In the genomic region with DNA sequence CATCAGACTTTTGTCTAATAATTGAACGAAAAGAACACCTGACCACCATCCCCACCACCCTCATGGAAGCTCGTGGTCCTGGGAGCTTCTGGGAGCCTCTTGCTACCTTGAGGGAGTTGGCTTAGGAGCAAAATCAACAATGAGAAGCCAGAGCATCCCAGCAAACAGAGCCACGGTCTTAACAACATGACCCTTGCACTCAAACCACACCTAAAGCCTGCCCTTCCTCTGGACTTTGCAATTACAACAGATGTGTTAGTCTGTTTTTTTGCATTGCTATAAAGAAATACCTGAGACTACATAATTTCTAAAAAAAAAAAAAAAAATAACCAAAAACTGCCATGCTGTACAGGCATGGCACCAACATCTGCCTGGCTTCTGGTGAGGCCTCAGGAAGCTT, we compare ENCODE assay signal across 18 cellular contexts. TPM values are rescaled to one million over a fixed set of nuclear protein-coding genes. Genes with fewer than 3 reads are reported as not detected.
"Had no signal": no experiment of that assay in that cellular context is flagged by ENCODE, and none has a peak within 500 bp of the region (broad histone marks: within the 10 kb centered on the region; RNA-seq: fewer than 3 reads in every experiment).

No MANE protein-coding gene starts in this region.

- H3K4me1 ChIP-seq: foreskin keratinocyte had no signal

- H3K9me3 ChIP-seq: tibial artery had no signal

- H3K36me3 ChIP-seq: tibial artery had no signal

- H3K27ac ChIP-seq: foreskin keratinocyte, hepatocyte, tibial artery had no signal

- H3K79me2 ChIP-seq: hepatocyte had no signal

- H3K4me3 ChIP-seq: hepatocyte, lung, tibial artery had no signal

- DNase-seq: cerebellar nuclear complex; effector CD4-positive, alpha-beta T cell; endodermal cell; erythroblast; foreskin keratinocyte; kidney; mesenchymal stem cell; midbrain; naive thymus-derived CD4-positive, alpha-beta T cell; nephron progenitor cell; posterior cingulate gyrus; stimulated activated CD4-positive, alpha-beta T cell treated with anti-CD3 and anti-CD28 coated beads, Interleukin-4, amount 100 ng/mL, for 24 hours; tibial artery had no signal

- H2AFZ ChIP-seq: hepatocyte had no signal

- ATAC-seq: foreskin keratinocyte; naive thymus-derived CD4-positive, alpha-beta T cell; stimulated activated memory B cell treated with anti-CD40 and anti-IgM and Interleukin-4, amounts not matched to agents 10 μg/mL and 1 μg/mL and 100 μg/mL, for 72 hours had no signal

- FAIRE-seq: colon, endothelial cell of umbilical vein, kidney had no signal

- H3K4me2 ChIP-seq: hepatocyte had no signal

- H3K27me3 ChIP-seq: foreskin keratinocyte, tibial artery had no signal

RNA-seq across cellular contexts. Expression of a gene that starts 9.5 kb away (rescaled TPM):
- total RNA-seq: naive thymus-derived CD4-positive, alpha-beta T cell had no signal
- polyA plus RNA-seq: naive thymus-derived CD4-positive, alpha-beta T cell had no signal
